ENCODE assay signal across 8 cellular contexts in the genomic region with DNA sequence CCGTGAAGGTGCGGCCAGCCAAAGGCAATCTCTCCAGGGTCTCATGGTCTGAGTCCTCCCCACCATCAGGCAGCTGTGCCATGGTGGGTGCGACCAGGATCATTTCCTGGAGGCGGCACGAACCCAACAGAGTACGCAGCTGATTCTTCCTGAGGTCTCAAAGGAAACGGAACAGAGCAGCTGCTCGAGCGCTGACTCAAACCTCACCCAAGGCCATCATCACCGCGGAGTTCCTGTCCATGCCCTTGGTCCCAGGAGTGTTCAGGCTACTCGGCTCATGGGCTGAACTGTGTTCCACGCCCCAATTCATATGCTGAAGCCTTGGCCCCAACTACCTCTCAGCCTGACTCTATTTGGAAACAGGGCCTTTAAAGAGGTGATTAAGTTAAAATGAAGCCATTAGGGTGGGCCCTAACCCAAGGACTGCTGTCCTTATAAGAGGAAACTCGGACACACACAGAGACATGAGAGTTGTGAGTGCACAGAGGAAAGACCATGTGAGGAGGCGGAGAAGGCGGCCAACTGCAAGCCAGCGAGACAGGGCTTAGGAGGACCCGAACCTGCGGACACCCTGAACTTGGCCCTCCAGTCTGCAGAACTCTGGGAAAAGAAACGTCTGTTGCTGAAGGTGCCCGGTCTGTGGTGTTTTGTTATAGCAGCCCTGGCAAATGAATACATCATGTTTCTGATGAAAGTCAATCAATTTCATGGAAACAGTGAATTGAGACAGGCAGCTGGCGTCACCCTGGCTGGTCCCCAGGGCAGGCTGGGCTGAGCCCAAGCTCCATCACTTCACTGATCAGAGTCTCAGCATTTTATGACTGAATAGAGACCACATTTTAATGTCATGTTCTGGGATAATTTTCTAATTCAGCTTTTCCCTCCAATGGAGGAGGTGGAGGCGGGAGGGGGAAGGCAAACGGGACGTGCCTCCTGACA. TPM values are rescaled to one million over a fixed set of nuclear protein-coding genes. Genes with fewer than 3 reads are reported as not detected.
DNase-seq lines count a peak whose midpoint lies in the region; ATAC-seq and TF ChIP-seq lines count a peak whose summit lies in the region.

No MANE protein-coding gene starts in this region.

- H3K27ac ChIP-seq in Panc1 (ENCODE audit: low read length) (peak overlapping the region; percentile 18), left ventricle myocardium inferior (replicated peaks) (peak overlapping the region; percentile 98), stomach (peak overlapping the region; percentile 1 to 87 (median 77))

- DNase-seq in Panc1 (ENCODE audit: low read depth, low spot score): no peak
- peak; percentile 73 for DNase-seq in left ventricle myocardium inferior
- DNase-seq in stomach: no peak
- DNase-seq in KBM-7: no peak
- no peak for DNase-seq in stimulated activated CD4-positive, alpha-beta T cell treated with anti-CD3 and anti-CD28 coated beads, Interleukin-2, amount 100 ng/mL, for 24 hours
- DNase-seq in GDM1 (lab: John Stamatoyannopoulos, UW): no peak

- peaks cover 19% of the 10 kb centered on the region for H3K4me1 ChIP-seq in Panc1 (ENCODE audit: control insufficient read depth, insufficient read depth, low read length)
- peaks cover 100% of the 10 kb centered on the region for H3K4me1 ChIP-seq in left ventricle myocardium inferior
- peaks cover 29 to 76% (median 53%) of the 10 kb centered on the region in 4 donors for H3K4me1 ChIP-seq in stomach

- no peaks in the 10 kb centered on the region for H3K36me3 ChIP-seq in Panc1 (ENCODE audit: control insufficient read depth, insufficient read depth, low read length)
- H3K36me3 ChIP-seq in left ventricle myocardium inferior: no peaks in the 10 kb centered on the region
- no peaks in the 10 kb centered on the region for H3K36me3 ChIP-seq in stomach

- POLR2A ChIA-PET in Panc1 (lab: Charles Lee): interaction anchor here (0.6 kb wide), 2 partner anchors 20 to 28 kb away, joined by 6 to 9 read pairs; no protein-coding TSS in a partner anchor

- no peak overlapping the region for H3K4me3 ChIP-seq in Panc1 (ENCODE audit: low read depth in 2 of 2, low read length in 2 of 2)
- H3K4me3 ChIP-seq in left ventricle myocardium inferior: peak overlapping the region; percentile 30
- H3K4me3 ChIP-seq in stomach: no peak overlapping the region

- CTCF ChIA-PET in Panc1 (lab: Charles Lee): interaction anchor here (0.6 kb wide), 1 partner anchor 336 kb away, joined by 18 read pairs; no protein-coding TSS in a partner anchor

- H3K27me3 ChIP-seq in Panc1 (ENCODE audit: control insufficient read depth, insufficient read depth, low read length): no peaks in the 10 kb centered on the region
- H3K27me3 ChIP-seq in left ventricle myocardium inferior (ENCODE audit: low read depth): no peaks in the 10 kb centered on the region
- H3K27me3 ChIP-seq in stomach: no peaks in the 10 kb centered on the region

- WGBS in stomach, 5 donors: 78 to 86% (median 81%) methylated on average over 17 to 25 of the region's 25 CpGs

- ATAC-seq in GM19452 (IDR thresholded peaks at IDR 0.05; ENCODE audit: unreplicated experiment) (peak; percentile 78), Panc1 (no peak), GM18858 (IDR thresholded peaks at IDR 0.05; ENCODE audit: unreplicated experiment) (no peak)

- intact Hi-C loops in Panc1 (cut with micrococcal nuclease; ENCODE audit: unreplicated experiment): no loop called here
- intact Hi-C loops in left ventricle myocardium inferior (cut with micrococcal nuclease): no loop called here
- intact Hi-C loops in stomach (cut with DNase I; ENCODE audit: low total_unique reads): no loop called here

- no TSS peak for BruUV-seq in Panc1 (replicated peaks; lab: Mats Ljungman, UMichigan)

- TF ChIP-seq CTCF in Panc1 (IDR thresholded peaks at IDR 0.05): no peak
- no peak for TF ChIP-seq CTCF in left ventricle myocardium inferior (IDR thresholded peaks at IDR 0.05; ENCODE audit: borderline replicate concordance)
- no peak for TF ChIP-seq CTCF in stomach (IDR thresholded peaks at IDR 0.05)

- H3K9me3 ChIP-seq in Panc1 (ENCODE audit: control insufficient read depth, insufficient read depth, low read depth, low read length) (no peaks in the 10 kb centered on the region), left ventricle myocardium inferior (replicated peaks) (no peaks in the 10 kb centered on the region), stomach (no peaks in the 10 kb centered on the region)

- no peak for TF ChIP-seq EP300 in stomach (IDR thresholded peaks at IDR 0.05)

- no peak for TF ChIP-seq POLR2A in stomach (IDR thresholded peaks at IDR 0.05)

- in situ Hi-C loops in Panc1 (cut with HindIII; ENCODE audit: low pct_unique_long_range_greater_than_20kb, low sequenced_read_pairs) (no loop called here), KBM-7 (cut with MboI; ENCODE audit: low pct_unique_long_range_greater_than_20kb, low sequenced_read_pairs) (no loop called here)

RNA-seq across cellular contexts. Expression of a gene that starts 13.7 kb away (rescaled TPM):
- total RNA-seq in Panc1 (2021; ENCODE audit: unreplicated experiment) (77.9 TPM), left ventricle myocardium inferior (411 TPM), stomach (100 to 1,000 TPM in 2 of 5 donors, 10 to 100 TPM in 3; 41.4 to 209 (median 86.9) TPM)
- polyA plus RNA-seq in Panc1 (2012; ENCODE audit: insufficient read length): 88.4 TPM
- polyA plus RNA-seq in stomach: 100 to 1,000 TPM in 1 of 3 donors, 10 to 100 TPM in 2; 44.5 to 102 (median 54.5) TPM

RNA-seq across cellular contexts. Expression of a gene that starts 29.4 kb away (rescaled TPM):
- total RNA-seq in Panc1 (2021; ENCODE audit: unreplicated experiment) (60.0 TPM), left ventricle myocardium inferior (65.2 TPM), stomach (10 to 100 TPM in 3 of 5 donors, 1 to 10 TPM in 2; 9.3 to 47.3 (median 16.5) TPM)
- 54.8 TPM for polyA plus RNA-seq in Panc1 (2012; ENCODE audit: insufficient read length)
- polyA plus RNA-seq in stomach: 10 to 100 TPM; 25.8 to 32.5 (median 28.5) TPM

RNA-seq across cellular contexts. Expression of a gene that starts 29.6 kb away (rescaled TPM):
- 42.8 TPM for total RNA-seq in Panc1 (2021; ENCODE audit: unreplicated experiment)
- 28.6 TPM for polyA plus RNA-seq in Panc1 (2012; ENCODE audit: insufficient read length)
- 21.0 TPM for total RNA-seq in left ventricle myocardium inferior
- 10 to 100 TPM in 4 of 5 donors, 1 to 10 TPM in 1; 1.2 to 72.1 (median 15.5) TPM for total RNA-seq in stomach
- 10 to 100 TPM; 35.4 to 42.0 (median 35.6) TPM for polyA plus RNA-seq in stomach

RNA-seq across cellular contexts. Expression of a gene that starts 40.1 kb away (rescaled TPM):
- 436 TPM for total RNA-seq in Panc1 (2021; ENCODE audit: unreplicated experiment)
- polyA plus RNA-seq in Panc1 (2012; ENCODE audit: insufficient read length): 358 TPM
- total RNA-seq in left ventricle myocardium inferior: 78.5 TPM
- total RNA-seq in stomach: 100 to 1,000 TPM; 166 to 340 (median 280) TPM
- 100 to 1,000 TPM in 2 of 3 donors, 10 to 100 TPM in 1; 96.4 to 166 (median 106) TPM for polyA plus RNA-seq in stomach

RNA-seq across cellular contexts. Expression of a gene that starts 40.9 kb away (rescaled TPM):
- total RNA-seq in Panc1 (2021; ENCODE audit: unreplicated experiment) (42.3 TPM), left ventricle myocardium inferior (21.4 TPM), stomach (10 to 100 TPM in 4 of 5 donors, 1 to 10 TPM in 1; 7.0 to 66.1 (median 46.8) TPM)
- 15.3 TPM for polyA plus RNA-seq in Panc1 (2012; ENCODE audit: insufficient read length)
- polyA plus RNA-seq in stomach: 10 to 100 TPM in 1 of 3 donors, 1 to 10 TPM in 2; 7.2 to 11.2 (median 9.3) TPM

Comparison
In these comparisons a context has a peak if more than half of its experiments do, and no peak if none do; other contexts are left out.
1. H3K27ac ChIP-seq: peak in every context shown above with its lines; median percentile 98 in left ventricle myocardium inferior; 77 in stomach; 18 in Panc1.